22 cellular contexts compared by ENCODE assay signal in the genomic region with DNA sequence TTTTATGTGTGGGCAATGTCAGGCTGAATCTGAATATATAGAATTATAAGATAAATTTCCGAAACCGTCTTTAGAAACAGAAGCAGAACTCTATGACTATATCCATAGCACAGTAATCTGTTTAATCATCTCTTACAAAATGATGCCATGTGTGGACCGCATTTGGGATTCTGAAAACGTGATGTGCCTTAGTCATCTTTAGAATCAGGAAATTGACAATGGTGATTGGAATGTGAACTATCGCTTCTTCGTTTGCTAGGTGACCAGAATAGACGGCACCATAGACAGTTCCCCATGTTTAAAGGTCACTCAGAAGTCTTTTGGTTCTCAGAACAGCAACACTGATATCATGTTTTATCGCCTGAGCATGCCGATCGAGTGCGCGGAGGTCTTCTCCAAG.
"Had no signal": no experiment of that assay in that cellular context is flagged by ENCODE, and none has a peak within 500 bp of the region (broad histone marks: within the 10 kb centered on the region; RNA-seq: fewer than 3 reads in every experiment).

No MANE protein-coding gene starts in this region.

- H3K4me3 ChIP-seq: esophagus muscularis mucosa, gastrocnemius medialis, heart right ventricle, psoas muscle, right lobe of liver, spleen, testis, transverse colon had no signal

- H3K4me1 Mint-ChIP-seq: naive thymus-derived CD8-positive, alpha-beta T cell; stimulated activated memory B cell treated with anti-CD40 and anti-IgM and Interleukin-4, amounts not matched to agents 10 μg/mL and 1 μg/mL and 100 μg/mL, for 72 hours had no signal

- H3K27ac Mint-ChIP-seq: naive thymus-derived CD8-positive, alpha-beta T cell; stimulated activated memory B cell treated with anti-CD40 and anti-IgM and Interleukin-4, amounts not matched to agents 10 μg/mL and 1 μg/mL and 100 μg/mL, for 72 hours; stimulated activated naive CD8-positive, alpha-beta T cell treated with anti-CD3 and anti-CD28 coated beads, Interleukin-15, Interleukin-2, amounts not matched to agents 100 ng/mL and 50 ng/mL, for 24 hours had no signal

- H3K27me3 ChIP-seq: esophagus muscularis mucosa, gastrocnemius medialis, heart right ventricle, neutrophil, right lobe of liver, spleen, testis, transverse colon had no signal

- H3K36me3 ChIP-seq: gastrocnemius medialis, neutrophil, right lobe of liver, spleen, transverse colon had no signal

- FAIRE-seq: islet of Langerhans had no signal

- H3K36me3 Mint-ChIP-seq: stimulated activated memory B cell treated with anti-CD40 and anti-IgM and Interleukin-4, amounts not matched to agents 10 μg/mL and 1 μg/mL and 100 μg/mL, for 72 hours had no signal

- H3K27me3 Mint-ChIP-seq: stimulated activated memory B cell treated with anti-CD40 and anti-IgM and Interleukin-4, amounts not matched to agents 10 μg/mL and 1 μg/mL and 100 μg/mL, for 72 hours; stimulated activated naive CD8-positive, alpha-beta T cell treated with anti-CD3 and anti-CD28 coated beads, Interleukin-15, Interleukin-2, amounts not matched to agents 100 ng/mL and 50 ng/mL, for 24 hours had no signal

- H3K4me1 ChIP-seq: esophagus muscularis mucosa, gastrocnemius medialis, heart right ventricle, psoas muscle, right lobe of liver, spleen, testis, transverse colon had no signal

- H3K9me3 ChIP-seq: esophagus muscularis mucosa, gastrocnemius medialis, heart right ventricle, neutrophil, psoas muscle, right lobe of liver, testis, transverse colon had no signal

- ATAC-seq: gastrocnemius medialis; naive thymus-derived CD8-positive, alpha-beta T cell; psoas muscle; right lobe of liver; stimulated activated memory B cell treated with anti-CD40 and anti-IgM and Interleukin-4, amounts not matched to agents 10 μg/mL and 1 μg/mL and 100 μg/mL, for 72 hours had no signal

- DNase-seq: effector memory CD4-positive, alpha-beta T cell; gastrocnemius medialis; heart right ventricle; hypothalamus; kidney glomerular epithelial cell; mammary epithelial cell; naive thymus-derived CD8-positive, alpha-beta T cell; psoas muscle; retina; right lobe of liver; spleen; stimulated activated CD4-positive, alpha-beta T cell treated with anti-CD3 and anti-CD28 coated beads, Interleukin-15, amount 100 ng/mL, for 24 hours; stimulated activated CD4-positive, alpha-beta T cell treated with anti-CD3 and anti-CD28 coated beads, Interleukin-1b, Interleukin-23, amount 100 ng/mL, for 48 hours; stimulated activated CD4-positive, alpha-beta T cell treated with anti-CD3 and anti-CD28 coated beads, Interleukin-4, amount 100 ng/mL, for 24 hours; testis; transverse colon had no signal

- H3K27ac ChIP-seq: epithelial cell of prostate, esophagus muscularis mucosa, gastrocnemius medialis, neutrophil, psoas muscle, right lobe of liver, spleen, testis, transverse colon had no signal

- H3K9me3 Mint-ChIP-seq: stimulated activated memory B cell treated with anti-CD40 and anti-IgM and Interleukin-4, amounts not matched to agents 10 μg/mL and 1 μg/mL and 100 μg/mL, for 72 hours had no signal

- H3K4me3 Mint-ChIP-seq: naive thymus-derived CD8-positive, alpha-beta T cell; stimulated activated memory B cell treated with anti-CD40 and anti-IgM and Interleukin-4, amounts not matched to agents 10 μg/mL and 1 μg/mL and 100 μg/mL, for 72 hours; stimulated activated naive CD8-positive, alpha-beta T cell treated with anti-CD3 and anti-CD28 coated beads, Interleukin-15, Interleukin-2, amounts not matched to agents 100 ng/mL and 50 ng/mL, for 24 hours had no signal
